Comparison of ENCODE assay signal across 9 cellular contexts in the genomic region with DNA sequence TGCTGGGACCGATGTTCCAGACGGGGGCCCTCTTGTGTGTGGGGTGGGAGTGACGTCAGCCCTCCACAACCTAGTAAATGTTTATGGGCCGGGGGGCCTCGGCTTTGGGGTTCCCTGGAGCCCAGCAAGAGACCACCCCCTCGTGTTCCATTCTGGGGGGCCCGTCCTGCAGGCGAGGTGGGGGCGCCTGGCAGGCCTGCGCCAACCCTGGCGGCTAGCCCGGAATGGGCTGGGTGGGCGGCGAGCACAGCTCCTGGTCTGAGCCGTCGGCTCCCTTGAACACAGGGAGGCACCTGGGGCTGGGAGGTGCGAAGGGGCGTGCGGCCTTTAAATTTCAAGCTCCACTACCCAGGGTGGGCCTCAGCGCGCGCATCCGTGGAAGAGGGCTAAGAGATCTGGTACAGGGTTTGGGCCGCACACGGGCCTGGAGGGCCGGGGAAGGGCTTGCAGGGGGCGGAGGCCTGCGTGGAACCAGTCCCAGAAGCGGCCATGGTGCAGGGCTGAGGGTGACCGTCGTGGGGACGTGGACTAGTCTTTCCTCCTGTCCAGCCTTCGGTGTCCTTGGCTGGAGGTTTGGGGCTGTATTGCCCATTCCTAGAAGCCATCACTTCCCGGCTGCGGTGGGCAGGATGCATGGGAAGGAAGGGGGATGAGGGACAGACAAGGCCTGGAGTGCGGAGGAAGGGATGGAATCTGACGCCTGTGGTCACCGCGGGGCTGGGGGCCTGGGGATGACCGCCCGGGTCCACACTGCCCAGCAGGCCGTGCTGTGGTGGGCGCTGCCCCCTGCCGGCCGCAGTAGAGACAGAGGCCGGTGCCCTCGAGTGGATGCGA. TPM values are rescaled to one million over a fixed set of nuclear protein-coding genes. Genes with fewer than 3 reads are reported as not detected.
A peak's percentile ranks its signal among the peaks of the same experiment; 100 is the strongest.
DNase-seq lines count a peak whose midpoint lies in the region; ATAC-seq and TF ChIP-seq lines count a peak whose summit lies in the region.
"Had no signal": no experiment of that assay in that cellular context is flagged by ENCODE, and none has a peak within 500 bp of the region (broad histone marks: within the 10 kb centered on the region; RNA-seq: fewer than 3 reads in every experiment).

No MANE protein-coding gene starts in this region.

- H2BK15ac ChIP-seq in H9 (ENCODE audit: low read depth, low read length): no peak overlapping the region

- peak; percentile 78 for TF ChIP-seq CTCF in H9 (conservative IDR thresholded peaks at IDR 0.05)
- peak; percentile 49 to 73 for TF ChIP-seq CTCF in right atrium auricular region (IDR thresholded peaks at IDR 0.05)

- POLR2A ChIA-PET in activated CD4-positive, alpha-beta T cell treated with anti-CD3 and anti-CD28 coated beads, Interleukin-2, amount 10 ng/mL, durations not matched to agents 7 days and 5 days (lab: Charles Lee): no interaction called here

- H3K56ac ChIP-seq in H9 (ENCODE audit: insufficient read length, low read depth, low read length): no peak overlapping the region

- no peak overlapping the region for H2AK5ac ChIP-seq in H9 (ENCODE audit: insufficient read length, low read length)

- H3K23me2 ChIP-seq in H9 (ENCODE audit: insufficient read length, low read depth, low read length, poor library complexity, severe bottlenecking): no peaks in the 10 kb centered on the region

- no peak overlapping the region for H2BK5ac ChIP-seq in H9 (ENCODE audit: insufficient read length, low read length)

- ATAC-seq in stimulated activated memory B cell treated with anti-CD40 and anti-IgM and Interleukin-4, amounts not matched to agents 10 μg/mL and 1 μg/mL and 100 μg/mL, for 72 hours: peak; percentile 44
- no peak for ATAC-seq in HG03280 (IDR thresholded peaks at IDR 0.05; ENCODE audit: unreplicated experiment)

- H3K14ac ChIP-seq in H9 (ENCODE audit: insufficient read depth, low read length): peak overlapping the region; percentile 4; the same call in 1 of the 2 replicates

- DNase-seq in CD1c-positive myeloid dendritic cell (ENCODE audit: extremely low spot score) (peak; percentile 39), H9 (peak; percentile 61), right atrium auricular region (ENCODE audit: low spot score) (no peak), NCI-H774 (lab: John Stamatoyannopoulos, UW) (no peak)
- DNase-seq in activated CD8-positive, alpha-beta memory T cell treated with anti-CD3 and anti-CD28 coated beads, Interleukin-2, amount 50 U/mL, for 48 hours: peak; percentile 66
- no peak for DNase-seq in activated CD4-positive, alpha-beta T cell treated with anti-CD3 and anti-CD28 coated beads, Interleukin-2, amount 10 ng/mL, durations not matched to agents 7 days and 5 days

- H3K23ac ChIP-seq in H9 (ENCODE audit: insufficient read length, low read depth, low read length): no peak overlapping the region

- H3T11ph ChIP-seq in H9 (ENCODE audit: low read length): no peak overlapping the region

- H3K4me1 ChIP-seq in H9 (ENCODE audit: insufficient read depth, low read length) (no peaks in the 10 kb centered on the region; the same call in 1 of the 2 replicates), right atrium auricular region (peaks cover 0 to 44% of the 10 kb centered on the region in 2 donors)

- H3K4me1 Mint-ChIP-seq in H9: peaks cover 10 to 15% of the 10 kb centered on the region in 2 experiments
- H3K4me1 Mint-ChIP-seq in stimulated activated memory B cell treated with anti-CD40 and anti-IgM and Interleukin-4, amounts not matched to agents 10 μg/mL and 1 μg/mL and 100 μg/mL, for 72 hours: peaks cover 9% of the 10 kb centered on the region
- no peaks in the 10 kb centered on the region for H3K4me1 Mint-ChIP-seq in activated CD4-positive, alpha-beta T cell treated with anti-CD3 and anti-CD28 coated beads, Interleukin-2, amount 10 ng/mL, durations not matched to agents 7 days and 5 days

- no peaks in the 10 kb centered on the region for H4K20me1 ChIP-seq in H9 (ENCODE audit: control insufficient read depth, insufficient read depth, insufficient read length)

- H3K36me3 Mint-ChIP-seq in H9 (ENCODE audit: insufficient read depth in 1 of 3, low read depth in 3 of 3): peaks cover 3 to 11% (median 8%) of the 10 kb centered on the region in 3 experiments; a peak in 6 of 7 replicates
- H3K36me3 Mint-ChIP-seq in stimulated activated memory B cell treated with anti-CD40 and anti-IgM and Interleukin-4, amounts not matched to agents 10 μg/mL and 1 μg/mL and 100 μg/mL, for 72 hours: peaks cover 15% of the 10 kb centered on the region
- peaks cover 2% of the 10 kb centered on the region for H3K36me3 Mint-ChIP-seq in activated CD4-positive, alpha-beta T cell treated with anti-CD3 and anti-CD28 coated beads, Interleukin-2, amount 10 ng/mL, durations not matched to agents 7 days and 5 days (ENCODE audit: low read depth)

- H3K79me2 ChIP-seq in H9 (ENCODE audit: insufficient read depth, low read length): no peaks in the 10 kb centered on the region

- H3K9me3 ChIP-seq in H9 (ENCODE audit: control insufficient read depth, low read depth, low read length) (no peaks in the 10 kb centered on the region), right atrium auricular region (no peaks in the 10 kb centered on the region)

- peaks cover 29% of the 10 kb centered on the region for H3K27me3 Mint-ChIP-seq in H9 (ENCODE audit: low read depth)
- H3K27me3 Mint-ChIP-seq in stimulated activated memory B cell treated with anti-CD40 and anti-IgM and Interleukin-4, amounts not matched to agents 10 μg/mL and 1 μg/mL and 100 μg/mL, for 72 hours: peaks cover 36% of the 10 kb centered on the region
- peaks cover 4% of the 10 kb centered on the region for H3K27me3 Mint-ChIP-seq in activated CD4-positive, alpha-beta T cell treated with anti-CD3 and anti-CD28 coated beads, Interleukin-2, amount 10 ng/mL, durations not matched to agents 7 days and 5 days

- H2BK120ac ChIP-seq in H9 (ENCODE audit: low read depth, low read length, poor library complexity, severe bottlenecking): no peak overlapping the region

- peaks cover 21% of the 10 kb centered on the region for H3K36me3 ChIP-seq in right atrium auricular region

- H2AFZ ChIP-seq in H9 (ENCODE audit: low read length): no peak overlapping the region

- H2BK12ac ChIP-seq in H9 (ENCODE audit: insufficient read length, low read depth, low read length): no peak overlapping the region

- H3K4ac ChIP-seq in H9 (ENCODE audit: low read depth, low read length): no peak overlapping the region

- no peak overlapping the region for H3K9ac ChIP-seq in H9 (ENCODE audit: extremely low read depth, insufficient read length, low read length)
- H3K9ac ChIP-seq: KMS-11 had no signal

- WGBS in H9 (ENCODE audit: extremely low coverage, insufficient read length, low lambda C conversion rate): no CpG with 5 or more reads among the region's 48 CpGs

- H3K27me3 ChIP-seq in H9 (ENCODE audit: insufficient read depth, low read length) (no peaks in the 10 kb centered on the region), right atrium auricular region (no peaks in the 10 kb centered on the region)

- H3K4me2 ChIP-seq in H9 (ENCODE audit: insufficient read depth, insufficient read length, low read length): no peak overlapping the region
- H3K4me2 ChIP-seq: KMS-11 had no signal

- H3K27ac ChIP-seq in H9 (ENCODE audit: insufficient read length, low read depth, low read length) (no peak overlapping the region), right atrium auricular region (peak overlapping the region; percentile 86 to 94)
- H3K27ac ChIP-seq: KMS-11 had no signal

- peak overlapping the region in 1 of 2 experiments; percentile 48; a peak in 2 of 5 replicates for H3K4me3 Mint-ChIP-seq in H9
- no peak overlapping the region for H3K4me3 Mint-ChIP-seq in stimulated activated memory B cell treated with anti-CD40 and anti-IgM and Interleukin-4, amounts not matched to agents 10 μg/mL and 1 μg/mL and 100 μg/mL, for 72 hours
- no peak overlapping the region for H3K4me3 Mint-ChIP-seq in activated CD4-positive, alpha-beta T cell treated with anti-CD3 and anti-CD28 coated beads, Interleukin-2, amount 10 ng/mL, durations not matched to agents 7 days and 5 days

- H4K91ac ChIP-seq in H9 (ENCODE audit: insufficient read length, low read depth, low read length): no peak overlapping the region

- no peak overlapping the region for H2BK20ac ChIP-seq in H9 (ENCODE audit: low read depth, low read length, poor library complexity, severe bottlenecking)

- H4K8ac ChIP-seq in H9 (replicated peaks; ENCODE audit: insufficient read length, low read depth, low read length): no peak overlapping the region

- peak overlapping the region; percentile 37 for H3K18ac ChIP-seq in H9 (ENCODE audit: insufficient read length, low read depth, low read length)

- no peak overlapping the region for H4K5ac ChIP-seq in H9 (ENCODE audit: insufficient read length, low read depth, low read length)

- CTCF ChIA-PET in activated CD4-positive, alpha-beta T cell treated with anti-CD3 and anti-CD28 coated beads, Interleukin-2, amount 10 ng/mL, durations not matched to agents 7 days and 5 days (lab: Charles Lee): interaction anchor here (1.2 to 2.4 kb wide), 2 partner anchors 11 to 88 kb away, joined by 3 to 10 read pairs; a partner anchor contains a TSS

- H3K9me3 Mint-ChIP-seq in H9: no peaks in the 10 kb centered on the region
- no peaks in the 10 kb centered on the region for H3K9me3 Mint-ChIP-seq in stimulated activated memory B cell treated with anti-CD40 and anti-IgM and Interleukin-4, amounts not matched to agents 10 μg/mL and 1 μg/mL and 100 μg/mL, for 72 hours
- H3K9me3 Mint-ChIP-seq in activated CD4-positive, alpha-beta T cell treated with anti-CD3 and anti-CD28 coated beads, Interleukin-2, amount 10 ng/mL, durations not matched to agents 7 days and 5 days: no peaks in the 10 kb centered on the region

- H3K27ac Mint-ChIP-seq in H9: peak overlapping the region in 1 of 3 experiments; percentile 23; a peak in 1 of 7 replicates
- H3K27ac Mint-ChIP-seq in stimulated activated memory B cell treated with anti-CD40 and anti-IgM and Interleukin-4, amounts not matched to agents 10 μg/mL and 1 μg/mL and 100 μg/mL, for 72 hours: no peak overlapping the region
- no peak overlapping the region for H3K27ac Mint-ChIP-seq in activated CD4-positive, alpha-beta T cell treated with anti-CD3 and anti-CD28 coated beads, Interleukin-2, amount 10 ng/mL, durations not matched to agents 7 days and 5 days

- no peak overlapping the region for H3K4me3 ChIP-seq in right atrium auricular region

- no peaks in the 10 kb centered on the region for H3K79me1 ChIP-seq in H9 (ENCODE audit: insufficient read depth, low read depth, low read length, poor library complexity, severe bottlenecking)

RNA-seq across cellular contexts. Expression of a gene that starts 11.4 kb away (rescaled TPM):
- total RNA-seq in H9 (2021) (282 TPM in 2 replicates), right atrium auricular region (100 to 1,000 TPM; 368 to 648 TPM)
- 100 to 1,000 TPM; 207 to 233 TPM for total RNA-seq in activated CD4-positive, alpha-beta T cell treated with anti-CD3 and anti-CD28 coated beads, Interleukin-2, amount 10 ng/mL, durations not matched to agents 7 days and 5 days

RNA-seq across cellular contexts. Expression of a gene that starts 12.5 kb away (rescaled TPM):
- total RNA-seq in H9 (2021) (1.9 and 2.2 TPM in 2 replicates), right atrium auricular region (1 to 10 TPM; 2.6 to 4.1 TPM)
- 10 to 100 TPM; 11.8 TPM for total RNA-seq in activated CD4-positive, alpha-beta T cell treated with anti-CD3 and anti-CD28 coated beads, Interleukin-2, amount 10 ng/mL, durations not matched to agents 7 days and 5 days

RNA-seq across cellular contexts. Expression of a gene that starts 21.8 kb away (rescaled TPM):
- not detected in 2 replicates for total RNA-seq in H9 (2021)
- not detected for total RNA-seq in right atrium auricular region
- not detected for total RNA-seq in activated CD4-positive, alpha-beta T cell treated with anti-CD3 and anti-CD28 coated beads, Interleukin-2, amount 10 ng/mL, durations not matched to agents 7 days and 5 days

RNA-seq across cellular contexts. Expression of a gene that starts 21.9 kb away (rescaled TPM):
- 2.3 and 2.5 TPM in 2 replicates for total RNA-seq in H9 (2021)
- 1 to 10 TPM; 4.5 to 7.3 TPM for total RNA-seq in right atrium auricular region
- total RNA-seq in activated CD4-positive, alpha-beta T cell treated with anti-CD3 and anti-CD28 coated beads, Interleukin-2, amount 10 ng/mL, durations not matched to agents 7 days and 5 days: 10 to 100 TPM; 17.2 to 21.0 TPM

RNA-seq across cellular contexts. Expression of a gene that starts 40.9 kb away (rescaled TPM):
- not detected in 2 replicates for total RNA-seq in H9 (2021)
- total RNA-seq in right atrium auricular region: not detected
- not detected for total RNA-seq in activated CD4-positive, alpha-beta T cell treated with anti-CD3 and anti-CD28 coated beads, Interleukin-2, amount 10 ng/mL, durations not matched to agents 7 days and 5 days

Comparison
In these comparisons a context has a peak if more than half of its experiments do, and no peak if none do; other contexts are left out.
1. DNase-seq: peak in CD1c-positive myeloid dendritic cell (single experiment), H9 (single experiment) and activated CD8-positive, alpha-beta memory T cell treated with anti-CD3 and anti-CD28 coated beads, Interleukin-2, amount 50 U/mL, for 48 hours (single experiment); none in right atrium auricular region (single experiment), NCI-H774 (single experiment) and activated CD4-positive, alpha-beta T cell treated with anti-CD3 and anti-CD28 coated beads, Interleukin-2, amount 10 ng/mL, durations not matched to agents 7 days and 5 days (single experiment).